ENCODE assay signal across 18 cellular contexts in the genomic region with DNA sequence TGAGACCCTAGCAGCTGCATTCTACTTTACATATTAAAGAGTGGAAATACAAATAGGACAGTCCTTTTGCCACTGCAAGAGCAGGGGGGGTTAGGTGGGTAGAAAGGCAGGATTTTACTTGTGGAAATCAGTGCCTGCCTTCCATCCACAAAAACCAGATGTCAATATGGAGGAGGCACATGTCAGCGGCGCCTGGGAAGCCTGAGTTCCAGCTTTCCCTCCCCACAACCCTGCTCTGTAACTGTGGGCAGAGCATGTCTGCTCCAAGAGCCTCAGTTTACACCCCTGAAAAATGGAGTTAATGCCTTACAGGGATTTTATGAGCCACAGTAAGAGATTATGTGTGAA. TPM values are rescaled to one million over a fixed set of nuclear protein-coding genes. Genes with fewer than 3 reads are reported as not detected.
DNase-seq lines count a peak whose midpoint lies in the region; ATAC-seq and TF ChIP-seq lines count a peak whose summit lies in the region.
"Had no signal": no experiment of that assay in that cellular context is flagged by ENCODE, and none has a peak within 500 bp of the region (broad histone marks: within the 10 kb centered on the region; RNA-seq: fewer than 3 reads in every experiment).

No MANE protein-coding gene starts in this region.

- POLR2A ChIA-PET in Panc1 (lab: Charles Lee) = no interaction called here

- peak overlapping the region; percentile 44; the same call in 1 of the 2 replicates for H3K9ac ChIP-seq in GM23248
- no peak overlapping the region for H3K9ac ChIP-seq in endodermal cell (ENCODE audit: extremely low read depth, low read length, poor library complexity, severe bottlenecking)

- H3K4me1 Mint-ChIP-seq in endodermal cell (peaks cover 18% of the 10 kb centered on the region), nephron (peaks cover 14% of the 10 kb centered on the region)
- H3K4me1 Mint-ChIP-seq in stimulated activated effector memory CD8-positive, alpha-beta T cell treated with anti-CD3 and anti-CD28 coated beads, Interleukin-12 subunit alpha, Interleukin-12 subunit beta, amount 100 ng/mL, for 72 hours = no peaks in the 10 kb centered on the region
- H3K4me1 Mint-ChIP-seq: activated CD4-positive, alpha-beta T cell treated with anti-CD3 and anti-CD28 coated beads, Interleukin-2, amount 10 ng/mL, durations not matched to agents 24 days and 14 days had no signal

- no peak for DNase-seq in GM23248
- no peak for DNase-seq in Panc1 (ENCODE audit: low read depth, low spot score)
- DNase-seq in endodermal cell = no peak
- no peak for DNase-seq in retina
- DNase-seq in left lung = no peak
- DNase-seq in stimulated activated effector memory CD8-positive, alpha-beta T cell treated with anti-CD3 and anti-CD28 coated beads, Interleukin-12 subunit alpha, Interleukin-12 subunit beta, amount 100 ng/mL, for 72 hours (ENCODE audit: low spot score in 2 of 2) = no peak
- no peak for DNase-seq in left ventricle myocardium superior
- DNase-seq: activated CD4-positive, alpha-beta T cell treated with anti-CD3 and anti-CD28 coated beads, Interleukin-2, amount 10 ng/mL, durations not matched to agents 24 days and 14 days; activated naive CD4-positive, alpha-beta T cell treated with anti-CD3 and anti-CD28 coated beads for 36 hours; esophagus squamous epithelium; mucosa of descending colon; NCI-H1048; NCI-H2081 treated with DMSO at 0.1 percent for 48 hours; NCI-H510A treated with DMSO at 0.1 percent for 48 hours; ovary; stimulated activated CD4-positive, alpha-beta T cell treated with anti-CD3 and anti-CD28 coated beads, Interleukin-4, amount 100 ng/mL, for 1 hour had no signal

- no peaks in the 10 kb centered on the region for H3K79me2 ChIP-seq in GM23248 (ENCODE audit: insufficient read depth)

- no peaks in the 10 kb centered on the region for H4K20me1 ChIP-seq in GM23248 (ENCODE audit: insufficient read depth)

- no peak overlapping the region for H3K4me3 Mint-ChIP-seq in endodermal cell
- peak overlapping the region in 1 of 3 experiments; percentile 36 for H3K4me3 Mint-ChIP-seq in nephron
- no peak overlapping the region for H3K4me3 Mint-ChIP-seq in stimulated activated effector memory CD8-positive, alpha-beta T cell treated with anti-CD3 and anti-CD28 coated beads, Interleukin-12 subunit alpha, Interleukin-12 subunit beta, amount 100 ng/mL, for 72 hours
- H3K4me3 Mint-ChIP-seq: activated CD4-positive, alpha-beta T cell treated with anti-CD3 and anti-CD28 coated beads, Interleukin-2, amount 10 ng/mL, durations not matched to agents 24 days and 14 days; activated naive CD4-positive, alpha-beta T cell treated with anti-CD3 and anti-CD28 coated beads for 36 hours had no signal

- peak overlapping the region; percentile 9 for H3K4me2 ChIP-seq in GM23248 (ENCODE audit: unreplicated experiment)

- no TSS peak for BruUV-seq in Panc1 (replicated peaks; lab: Mats Ljungman, UMichigan)

- H3K27ac ChIP-seq in GM23248 = peak overlapping the region; percentile 67
- peak overlapping the region; percentile 86 for H3K27ac ChIP-seq in Panc1 (ENCODE audit: low read length)
- H3K27ac ChIP-seq in endodermal cell (ENCODE audit: low read depth, low read length) = peak overlapping the region; percentile 7
- H3K27ac ChIP-seq in left lung = no peak overlapping the region
- H3K27ac ChIP-seq: esophagus squamous epithelium, ovary, SK-N-MC had no signal

- intact Hi-C loops in Panc1 (cut with micrococcal nuclease; ENCODE audit: unreplicated experiment) = no loop called here
- intact Hi-C loops in left lung (cut with DNase I) = no loop called here
- intact Hi-C loops in left ventricle myocardium superior (cut with micrococcal nuclease) = no loop called here

- H3F3A ChIP-seq in GM23248 (ENCODE audit: insufficient read depth) = peaks cover 57% of the 10 kb centered on the region

- no peak for ATAC-seq in Panc1
- no peak for ATAC-seq in left lung
- no peak for ATAC-seq in stimulated activated effector memory CD8-positive, alpha-beta T cell treated with anti-CD3 and anti-CD28 coated beads, Interleukin-12 subunit alpha, Interleukin-12 subunit beta, amount 100 ng/mL, for 72 hours
- no peak for ATAC-seq in left ventricle myocardium superior

- TF ChIP-seq CTCF in Panc1 (IDR thresholded peaks at IDR 0.05) (no peak), endodermal cell (conservative IDR thresholded peaks at IDR 0.05) (no peak), nephron (IDR thresholded peaks at IDR 0.05; ENCODE audit: unreplicated experiment in 3 of 3) (no peak), left lung (IDR thresholded peaks at IDR 0.05) (no peak)

- peak overlapping the region; percentile 72 for H3K27ac Mint-ChIP-seq in endodermal cell
- H3K27ac Mint-ChIP-seq in nephron = peak overlapping the region; percentile 30 to 66 (median 43)
- no peak overlapping the region for H3K27ac Mint-ChIP-seq in stimulated activated effector memory CD8-positive, alpha-beta T cell treated with anti-CD3 and anti-CD28 coated beads, Interleukin-12 subunit alpha, Interleukin-12 subunit beta, amount 100 ng/mL, for 72 hours
- H3K27ac Mint-ChIP-seq: activated CD4-positive, alpha-beta T cell treated with anti-CD3 and anti-CD28 coated beads, Interleukin-2, amount 10 ng/mL, durations not matched to agents 24 days and 14 days; activated naive CD4-positive, alpha-beta T cell treated with anti-CD3 and anti-CD28 coated beads for 36 hours had no signal

- no peaks in the 10 kb centered on the region for H3K9me2 ChIP-seq in GM23248 (ENCODE audit: insufficient read depth)

- CTCF ChIA-PET in Panc1 (lab: Charles Lee) = no interaction called here

- H3K27me3 Mint-ChIP-seq in endodermal cell (ENCODE audit: insufficient read depth) = no peaks in the 10 kb centered on the region
- peaks cover 17% of the 10 kb centered on the region for H3K27me3 Mint-ChIP-seq in nephron (ENCODE audit: low read depth)
- H3K27me3 Mint-ChIP-seq: activated CD4-positive, alpha-beta T cell treated with anti-CD3 and anti-CD28 coated beads, Interleukin-2, amount 10 ng/mL, durations not matched to agents 24 days and 14 days had no signal

- in situ Hi-C loops in GM23248 (cut with MboI) (no loop called here), Panc1 (cut with HindIII; ENCODE audit: low pct_unique_long_range_greater_than_20kb, low sequenced_read_pairs) (no loop called here)

- H3K4me1 ChIP-seq in GM23248 (ENCODE audit: insufficient read depth) (peaks cover 67% of the 10 kb centered on the region), Panc1 (ENCODE audit: control insufficient read depth, insufficient read depth, low read length) (peaks cover 62% of the 10 kb centered on the region), endodermal cell (ENCODE audit: control insufficient read depth, insufficient read depth, low read length) (peaks cover 7% of the 10 kb centered on the region), left lung (peaks cover 0 to 3% of the 10 kb centered on the region in 2 donors)

- no peaks in the 10 kb centered on the region for H3K9me3 Mint-ChIP-seq in endodermal cell
- H3K9me3 Mint-ChIP-seq in nephron = no peaks in the 10 kb centered on the region
- no peaks in the 10 kb centered on the region for H3K9me3 Mint-ChIP-seq in stimulated activated effector memory CD8-positive, alpha-beta T cell treated with anti-CD3 and anti-CD28 coated beads, Interleukin-12 subunit alpha, Interleukin-12 subunit beta, amount 100 ng/mL, for 72 hours
- H3K9me3 Mint-ChIP-seq: activated CD4-positive, alpha-beta T cell treated with anti-CD3 and anti-CD28 coated beads, Interleukin-2, amount 10 ng/mL, durations not matched to agents 24 days and 14 days; activated naive CD4-positive, alpha-beta T cell treated with anti-CD3 and anti-CD28 coated beads for 36 hours had no signal

- H3K27me3 ChIP-seq in GM23248 (replicated peaks; ENCODE audit: insufficient read depth) (no peaks in the 10 kb centered on the region), Panc1 (ENCODE audit: control insufficient read depth, insufficient read depth, low read length) (no peaks in the 10 kb centered on the region), endodermal cell (ENCODE audit: control insufficient read depth, insufficient read depth, low read length, poor library complexity, severe bottlenecking) (no peaks in the 10 kb centered on the region), left lung (no peaks in the 10 kb centered on the region)
- H3K27me3 ChIP-seq: esophagus squamous epithelium, ovary had no signal

- H3K36me3 Mint-ChIP-seq in endodermal cell (ENCODE audit: low read depth) = peaks cover 2% of the 10 kb centered on the region
- H3K36me3 Mint-ChIP-seq in nephron (ENCODE audit: low read depth) = no peaks in the 10 kb centered on the region
- H3K36me3 Mint-ChIP-seq in stimulated activated effector memory CD8-positive, alpha-beta T cell treated with anti-CD3 and anti-CD28 coated beads, Interleukin-12 subunit alpha, Interleukin-12 subunit beta, amount 100 ng/mL, for 72 hours = no peaks in the 10 kb centered on the region

- H3K4me3 ChIP-seq in GM23248 (no peak overlapping the region), Panc1 (ENCODE audit: low read depth in 2 of 2, low read length in 2 of 2) (no peak overlapping the region), endodermal cell (ENCODE audit: low read length) (no peak overlapping the region), left lung (no peak overlapping the region)
- H3K4me3 ChIP-seq: esophagus squamous epithelium, mucosa of descending colon, ovary, SK-N-MC had no signal

- H3K36me3 ChIP-seq in GM23248 (ENCODE audit: low read depth) (no peaks in the 10 kb centered on the region), Panc1 (ENCODE audit: control insufficient read depth, insufficient read depth, low read length) (no peaks in the 10 kb centered on the region; the same call in 1 of the 2 replicates), endodermal cell (ENCODE audit: control insufficient read depth, insufficient read depth, low read length) (no peaks in the 10 kb centered on the region), left lung (peaks cover 0 to 48% of the 10 kb centered on the region in 2 donors)
- H3K36me3 ChIP-seq: ovary had no signal

- H2AFZ ChIP-seq in GM23248 = peak overlapping the region; percentile 8; the same call in 1 of the 2 replicates

- H3K9me3 ChIP-seq in GM23248 (ENCODE audit: low read depth) = no peaks in the 10 kb centered on the region
- H3K9me3 ChIP-seq in Panc1 (ENCODE audit: control insufficient read depth, insufficient read depth, low read depth, low read length) = no peaks in the 10 kb centered on the region
- no peaks in the 10 kb centered on the region for H3K9me3 ChIP-seq in endodermal cell (ENCODE audit: control insufficient read depth, low read length)
- no peaks in the 10 kb centered on the region for H3K9me3 ChIP-seq in left lung
- H3K9me3 ChIP-seq: esophagus squamous epithelium, mucosa of descending colon, ovary had no signal

- 66 to 76% methylated on average over 2 of the region's 2 CpGs for WGBS in GM23248 (ENCODE audit: low coverage in 1 of 2, low lambda C conversion rate in 2 of 2, missing lambda C conversion rate in 2 of 2), 2 experiments
- whole genome bisulfite sequencing in endodermal cell (ENCODE audit: insufficient coverage in 1 of 2, insufficient read length in 1 of 2), 2 experiments = 60 to 87% methylated on average over 2 of the region's 2 CpGs

RNA-seq across cellular contexts. Expression of a gene that starts 32.9 kb away (rescaled TPM):
- total RNA-seq in GM23248 (2014; rRNA removed; shearing (Covaris generic)) = 29.5 and 30.5 TPM in 2 replicates
- 31.3 and 33.8 TPM in 2 replicates for polyA plus RNA-seq in GM23248 (2016; fragmentation: Nextera tagmentation; extraction: Ambion mirVana)
- total RNA-seq in Panc1 (2021; ENCODE audit: unreplicated experiment) (44.8 TPM), endodermal cell (1 to 10 TPM; 4.4 to 7.9 TPM), left lung (10 to 100 TPM; 40.4 to 43.8 TPM), left ventricle myocardium superior (11.8 TPM)
- 57.3 TPM for polyA plus RNA-seq in Panc1 (2012; ENCODE audit: insufficient read length)
- polyA plus RNA-seq in endodermal cell (2013, experiment 1 of 2) = 3.2 TPM
- 4.2 TPM for polyA plus RNA-seq in endodermal cell (2013, experiment 2 of 2)

Comparison
In these comparisons a context has a peak if more than half of its experiments do, and no peak if none do; other contexts are left out.
1. H3K27ac ChIP-seq: peak in GM23248 (single experiment), Panc1 (single experiment) and endodermal cell (single experiment); none in left lung (0 of 2).